In the genomic region with DNA sequence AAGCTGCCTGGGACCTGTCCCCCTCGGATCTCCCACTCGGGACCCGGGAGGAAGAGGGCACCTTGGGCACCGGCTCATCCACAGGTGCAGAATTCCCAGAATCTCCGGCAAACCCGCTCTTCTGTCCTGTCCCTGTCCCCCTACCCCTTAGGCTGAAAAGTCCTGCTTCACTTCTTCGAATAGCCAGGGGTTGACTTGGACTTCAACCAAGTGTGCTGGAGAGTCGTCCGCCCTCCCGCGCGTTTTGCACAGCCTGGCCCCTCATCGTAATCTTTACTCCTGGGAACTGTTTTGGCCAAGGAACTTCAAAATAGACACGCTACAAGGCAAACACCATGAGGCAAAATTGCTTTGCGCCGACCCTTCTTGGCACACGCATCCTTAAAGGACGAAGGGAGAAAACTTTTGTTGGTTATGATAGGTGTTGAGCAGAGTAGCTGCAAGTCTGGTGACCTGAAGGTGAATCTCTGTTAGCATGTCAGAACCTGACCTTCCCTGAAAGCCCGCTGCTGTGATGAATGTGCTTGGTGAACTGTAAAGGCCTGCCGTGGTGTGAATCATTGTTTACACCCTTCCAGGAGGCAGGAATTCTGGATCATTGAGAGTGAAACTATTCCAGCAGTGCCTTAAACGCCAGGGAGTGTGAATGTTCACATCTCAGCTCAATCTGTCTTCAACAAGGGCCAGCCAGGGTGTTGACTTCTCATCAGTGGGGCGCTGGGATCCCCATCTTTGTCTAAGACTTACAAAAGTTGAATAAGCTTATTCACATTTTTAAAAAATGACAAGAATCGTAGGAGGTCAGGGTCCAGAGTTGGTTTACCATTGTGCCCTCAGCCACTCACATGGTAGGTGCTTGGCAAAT, we compare ENCODE assay signal across 8 cellular contexts. TPM values are rescaled to one million over a fixed set of nuclear protein-coding genes. Genes with fewer than 3 reads are reported as not detected.
DNase-seq lines count a peak whose midpoint lies in the region; ATAC-seq and TF ChIP-seq lines count a peak whose summit lies in the region.

No MANE protein-coding gene starts in this region.

- H3K4me3 Mint-ChIP-seq in activated CD8-positive, alpha-beta T cell treated with anti-CD3 and anti-CD28 coated beads for 36 hours: peak overlapping the region; percentile 62
- peak overlapping the region; percentile 75 for H3K4me3 Mint-ChIP-seq in stimulated activated memory B cell treated with anti-CD40 and anti-IgM and Interleukin-4, amounts not matched to agents 10 μg/mL and 1 μg/mL and 100 μg/mL, for 72 hours

- H3K4me1 Mint-ChIP-seq in activated CD8-positive, alpha-beta T cell treated with anti-CD3 and anti-CD28 coated beads for 36 hours (ENCODE audit: low read depth): peaks cover 5% of the 10 kb centered on the region
- H3K4me1 Mint-ChIP-seq in stimulated activated memory B cell treated with anti-CD40 and anti-IgM and Interleukin-4, amounts not matched to agents 10 μg/mL and 1 μg/mL and 100 μg/mL, for 72 hours: peaks cover 5% of the 10 kb centered on the region

- no peak overlapping the region for H3K27ac Mint-ChIP-seq in activated CD8-positive, alpha-beta T cell treated with anti-CD3 and anti-CD28 coated beads for 36 hours
- no peak overlapping the region for H3K27ac Mint-ChIP-seq in stimulated activated memory B cell treated with anti-CD40 and anti-IgM and Interleukin-4, amounts not matched to agents 10 μg/mL and 1 μg/mL and 100 μg/mL, for 72 hours

- intact Hi-C loops in activated CD8-positive, alpha-beta T cell treated with anti-CD3 and anti-CD28 coated beads for 36 hours (cut with micrococcal nuclease): no loop called here

- TF ChIP-seq CTCF in activated CD8-positive, alpha-beta T cell treated with anti-CD3 and anti-CD28 coated beads for 36 hours (IDR thresholded peaks at IDR 0.05): no peak
- no peak for TF ChIP-seq CTCF in WERI-Rb-1 (IDR thresholded peaks at IDR 0.05; ENCODE audit: low read depth, low read length)

- H4K20me1 ChIP-seq in BLaER1 treated with 17β-estradiol and CSF1 and Interleukin-3, amounts not matched to agents 10 nM and 100 nM: no peaks in the 10 kb centered on the region

- peak overlapping the region; percentile 31 to 98 (median 92); a peak in 19 of 22 replicates for H3K4me2 ChIP-seq in BLaER1 treated with 17β-estradiol and CSF1 and Interleukin-3, amounts not matched to agents 10 nM and 100 nM

- ATAC-seq in activated CD8-positive, alpha-beta T cell treated with anti-CD3 and anti-CD28 coated beads for 36 hours: no peak
- no peak for ATAC-seq in stimulated activated memory B cell treated with anti-CD40 and anti-IgM and Interleukin-4, amounts not matched to agents 10 μg/mL and 1 μg/mL and 100 μg/mL, for 72 hours
- no peak for ATAC-seq in HG03521 (IDR thresholded peaks at IDR 0.05; ENCODE audit: unreplicated experiment)

- H3K4me1 ChIP-seq in BLaER1 treated with 17β-estradiol and CSF1 and Interleukin-3, amounts not matched to agents 10 nM and 100 nM: peaks cover 4 to 20% (median 14%) of the 10 kb centered on the region in 10 experiments; a peak in 18 of 20 replicates

- POLR2A ChIA-PET in HEK293T (lab: Yijun Ruan, JAX): no interaction called here
- POLR2A ChIA-PET in activated CD8-positive, alpha-beta T cell treated with anti-CD3 and anti-CD28 coated beads for 36 hours (lab: Charles Lee): no interaction called here

- peaks cover 21 to 33% (median 24%) of the 10 kb centered on the region in 11 experiments for H3K9me3 ChIP-seq in BLaER1 treated with 17β-estradiol and CSF1 and Interleukin-3, amounts not matched to agents 10 nM and 100 nM (replicated peaks in 1 of 11)
- H3K9me3 ChIP-seq in iPS-18c (ENCODE audit: control insufficient read depth, insufficient read depth, low read length) (peaks cover 2% of the 10 kb centered on the region), WERI-Rb-1 (ENCODE audit: severe bottlenecking) (peaks cover 6% of the 10 kb centered on the region)

- peaks cover 0 to 23% (median 6%) of the 10 kb centered on the region in 11 experiments; a peak in 12 of 22 replicates for H3K36me3 ChIP-seq in BLaER1 treated with 17β-estradiol and CSF1 and Interleukin-3, amounts not matched to agents 10 nM and 100 nM
- no peaks in the 10 kb centered on the region; the same call in 1 of the 2 replicates for H3K36me3 ChIP-seq in WERI-Rb-1

- CTCF ChIA-PET in HEK293T (lab: Yijun Ruan, JAX): no interaction called here
- CTCF ChIA-PET in activated CD8-positive, alpha-beta T cell treated with anti-CD3 and anti-CD28 coated beads for 36 hours (lab: Charles Lee): no interaction called here

- H3K4me3 ChIP-seq in BLaER1 treated with 17β-estradiol and CSF1 and Interleukin-3, amounts not matched to agents 10 nM and 100 nM: peak overlapping the region in 8 of 10 experiments; percentile 72 to 87 (median 82); a peak in 15 of 20 replicates
- H3K4me3 ChIP-seq in iPS-18c (ENCODE audit: insufficient read depth, low read depth, low read length) (peak overlapping the region; percentile 45), WERI-Rb-1 (ENCODE audit: low read depth, low read length) (no peak overlapping the region; the same call in 1 of the 2 replicates)

- peaks cover 0 to 26% (median 0%) of the 10 kb centered on the region in 11 experiments; a peak in 6 of 22 replicates for H3K27me3 ChIP-seq in BLaER1 treated with 17β-estradiol and CSF1 and Interleukin-3, amounts not matched to agents 10 nM and 100 nM
- H3K27me3 ChIP-seq in WERI-Rb-1 (ENCODE audit: insufficient read depth, low read depth, severe bottlenecking): no peaks in the 10 kb centered on the region

- peak overlapping the region in 1 of 11 experiments; percentile 83; a peak in 4 of 22 replicates for H3K9ac ChIP-seq in BLaER1 treated with 17β-estradiol and CSF1 and Interleukin-3, amounts not matched to agents 10 nM and 100 nM

- no peaks in the 10 kb centered on the region for H3K36me3 Mint-ChIP-seq in activated CD8-positive, alpha-beta T cell treated with anti-CD3 and anti-CD28 coated beads for 36 hours (ENCODE audit: low read depth)
- no peaks in the 10 kb centered on the region for H3K36me3 Mint-ChIP-seq in stimulated activated memory B cell treated with anti-CD40 and anti-IgM and Interleukin-4, amounts not matched to agents 10 μg/mL and 1 μg/mL and 100 μg/mL, for 72 hours

- peaks cover 36% of the 10 kb centered on the region for H3K27me3 Mint-ChIP-seq in activated CD8-positive, alpha-beta T cell treated with anti-CD3 and anti-CD28 coated beads for 36 hours
- peaks cover 64% of the 10 kb centered on the region for H3K27me3 Mint-ChIP-seq in stimulated activated memory B cell treated with anti-CD40 and anti-IgM and Interleukin-4, amounts not matched to agents 10 μg/mL and 1 μg/mL and 100 μg/mL, for 72 hours

- no peak overlapping the region for H3K27ac ChIP-seq in BLaER1 treated with 17β-estradiol and CSF1 and Interleukin-3, amounts not matched to agents 10 nM and 100 nM
- H3K27ac ChIP-seq in WERI-Rb-1: no peak overlapping the region

- peaks cover 7% of the 10 kb centered on the region for H3K9me3 Mint-ChIP-seq in activated CD8-positive, alpha-beta T cell treated with anti-CD3 and anti-CD28 coated beads for 36 hours
- H3K9me3 Mint-ChIP-seq in stimulated activated memory B cell treated with anti-CD40 and anti-IgM and Interleukin-4, amounts not matched to agents 10 μg/mL and 1 μg/mL and 100 μg/mL, for 72 hours: peaks cover 13% of the 10 kb centered on the region

- DNase-seq in HEK293T (ENCODE audit: extremely low spot score) (peak; percentile 25), amniotic stem cell (lab: John Stamatoyannopoulos, UW) (no peak), WERI-Rb-1 (no peak)
- no peak for DNase-seq in activated CD8-positive, alpha-beta T cell treated with anti-CD3 and anti-CD28 coated beads for 36 hours

TF ChIP-seq in HEK293T, 16 proteins besides CTCF, POLR2A, EP300 and RAD21:
- TF ChIP-seq L3MBTL2 (conservative IDR thresholded peaks at IDR 0.05): peak; percentile 62; the same call in 1 of the 2 replicates
- TF ChIP-seq FOXA1 (IDR thresholded peaks at IDR 0.05): no peak

RNA-seq across cellular contexts. Expression of a gene that starts 0.6 kb away (rescaled TPM):
- under 1 TPM; 0.92 to 0.99 TPM for total RNA-seq in activated CD8-positive, alpha-beta T cell treated with anti-CD3 and anti-CD28 coated beads for 36 hours
